In genomic region chr19:43555185-43555770, GRCh38 we compare ENCODE assay signal across 8 cellular contexts. TPM values are rescaled to one million over a fixed set of nuclear protein-coding genes. Genes with fewer than 3 reads are reported as not detected.
DNase-seq lines count a peak whose midpoint lies in the region; ATAC-seq and TF ChIP-seq lines count a peak whose summit lies in the region.

No MANE protein-coding gene starts in this region.

- POLR2A ChIA-PET in CD4-positive, alpha-beta T cell (lab: Charles Lee) = interaction anchor here (0.6 to 3.0 kb wide), 10 partner anchors 8 to 116 kb away, joined by 3 to 52 read pairs (median 4); partner anchors contain the start of genes IRGQ, PHLDB3, ZNF575 and ZNF576
- POLR2A ChIA-PET in OCI-LY7 (lab: Charles Lee) = interaction anchor here (0.6 to 1.0 kb wide), 3 partner anchors 19 to 39 kb away, joined by 3 to 4 read pairs (median 3); partner anchors contain the start of genes PINLYP and XRCC1

- TF ChIP-seq POLR2A in erythroblast (IDR thresholded peaks at IDR 0.05; ENCODE audit: low read length) (no peak), vagina (IDR thresholded peaks at IDR 0.05) (no peak)

- intact Hi-C loops in CD4-positive, alpha-beta T cell (cut with DNase I, micrococcal nuclease) = loop anchor here (1.0 to 10.0 kb wide), 4 partner anchors 20 to 230 kb away; partner anchors contain the start of genes KCNN4 (in 1 of the 2), PINLYP (in 1 of the 2) and XRCC1 (in 1 of the 2)
- intact Hi-C loops in OCI-LY7 (cut with micrococcal nuclease; ENCODE audit: unreplicated experiment) (no loop called here), vagina (cut with DNase I) (no loop called here)

- CTCF ChIA-PET in CD4-positive, alpha-beta T cell (lab: Charles Lee) = interaction anchor here (0.6 to 4.5 kb wide), 23 partner anchors 9 to 190 kb away, joined by 3 to 122 read pairs (median 4); partner anchors contain the start of genes IRGQ, PHLDB3, PINLYP and XRCC1
- CTCF ChIA-PET in OCI-LY7 (lab: Charles Lee; ENCODE audit: unreplicated experiment) = interaction anchor here (0.6 to 1.0 kb wide), 3 partner anchors 10 to 39 kb away, joined by 3 to 4 read pairs (median 3); no protein-coding TSS in a partner anchor

- H4K20me1 ChIP-seq in OCI-LY7 (ENCODE audit: insufficient read depth, low read length) = no peaks in the 10 kb centered on the region

- H3K27me3 ChIP-seq in CD4-positive, alpha-beta T cell (ENCODE audit: control insufficient read depth, insufficient read depth, low read length) = no peaks in the 10 kb centered on the region
- H3K27me3 ChIP-seq in vagina = no peaks in the 10 kb centered on the region

- H3K36me3 ChIP-seq in OCI-LY7 (ENCODE audit: insufficient read depth, low read length) (peaks cover 61% of the 10 kb centered on the region), vagina (peaks cover 0 to 36% of the 10 kb centered on the region in 2 donors)

- DNase-seq in CD4-positive, alpha-beta T cell = peak; percentile 76 to 86 (median 82)
- DNase-seq in OCI-LY7 (ENCODE audit: low spot score) (peak; percentile 68), activated T-cell treated with anti-CD3 and anti-CD28 coated beads for 1 hour (ENCODE audit: low read depth) (peak; percentile 80), erythroblast (lab: John Stamatoyannopoulos, UW) (peak; percentile 71 to 83), vagina (ENCODE audit: extremely low spot score in 2 of 2) (no peak)
- DNase-seq in natural killer cell treated with Interleukin-12 subunit alpha and Interleukin-12 subunit beta and Interleukin-15 and Interleukin-18, amount 100 ng/mL, for 72 hours (ENCODE audit: low spot score) = peak; percentile 86
- peak; percentile 73 to 77 for DNase-seq in stimulated activated naive CD8-positive, alpha-beta T cell treated with anti-CD3 and anti-CD28 coated beads, Interleukin-15, amount 100 ng/mL, for 72 hours

- H3K27ac Mint-ChIP-seq in CD4-positive, alpha-beta T cell = peak overlapping the region; percentile 15
- H3K27ac Mint-ChIP-seq in natural killer cell treated with Interleukin-12 subunit alpha and Interleukin-12 subunit beta and Interleukin-15 and Interleukin-18, amount 100 ng/mL, for 72 hours = peak overlapping the region; percentile 14 to 73
- H3K27ac Mint-ChIP-seq in stimulated activated naive CD8-positive, alpha-beta T cell treated with anti-CD3 and anti-CD28 coated beads, Interleukin-15, amount 100 ng/mL, for 72 hours = peak overlapping the region in 1 of 2 donors; percentile 84

- H3K4me2 ChIP-seq in OCI-LY7 (ENCODE audit: low read length) = no peak overlapping the region

- H3K27ac ChIP-seq in CD4-positive, alpha-beta T cell (ENCODE audit: low read depth, low read length) = no peak overlapping the region
- no peak overlapping the region for H3K27ac ChIP-seq in OCI-LY7 (ENCODE audit: low read depth, low read length, poor library complexity, severe bottlenecking)
- no peak overlapping the region for H3K27ac ChIP-seq in vagina

- no peaks in the 10 kb centered on the region for H3K79me2 ChIP-seq in OCI-LY7 (ENCODE audit: insufficient read depth, low read depth, low read length)

- peaks cover 13% of the 10 kb centered on the region for H3K4me1 Mint-ChIP-seq in CD4-positive, alpha-beta T cell (ENCODE audit: low read depth)
- peaks cover 8 to 9% of the 10 kb centered on the region in 2 donors for H3K4me1 Mint-ChIP-seq in natural killer cell treated with Interleukin-12 subunit alpha and Interleukin-12 subunit beta and Interleukin-15 and Interleukin-18, amount 100 ng/mL, for 72 hours (ENCODE audit: low read depth in 2 of 2)
- peaks cover 22% of the 10 kb centered on the region for H3K4me1 Mint-ChIP-seq in stimulated activated naive CD8-positive, alpha-beta T cell treated with anti-CD3 and anti-CD28 coated beads, Interleukin-15, amount 100 ng/mL, for 72 hours

- H3K9me3 Mint-ChIP-seq in CD4-positive, alpha-beta T cell = no peaks in the 10 kb centered on the region
- H3K9me3 Mint-ChIP-seq in natural killer cell treated with Interleukin-12 subunit alpha and Interleukin-12 subunit beta and Interleukin-15 and Interleukin-18, amount 100 ng/mL, for 72 hours = no peaks in the 10 kb centered on the region
- H3K9me3 Mint-ChIP-seq in stimulated activated naive CD8-positive, alpha-beta T cell treated with anti-CD3 and anti-CD28 coated beads, Interleukin-15, amount 100 ng/mL, for 72 hours = no peaks in the 10 kb centered on the region

- H3K9me2 ChIP-seq in OCI-LY7 (ENCODE audit: insufficient read depth, low read length) = no peaks in the 10 kb centered on the region

- H3K4me3 ChIP-seq in OCI-LY7 (ENCODE audit: low read depth, low read length, poor library complexity, severe bottlenecking) (no peak overlapping the region), vagina (no peak overlapping the region)

- H3K36me3 Mint-ChIP-seq in CD4-positive, alpha-beta T cell (ENCODE audit: low read depth) = peaks cover 76% of the 10 kb centered on the region
- H3K36me3 Mint-ChIP-seq in natural killer cell treated with Interleukin-12 subunit alpha and Interleukin-12 subunit beta and Interleukin-15 and Interleukin-18, amount 100 ng/mL, for 72 hours = peaks cover 6% of the 10 kb centered on the region

- no peaks in the 10 kb centered on the region for H3K4me1 ChIP-seq in OCI-LY7 (ENCODE audit: insufficient read depth, low read length, poor library complexity, severe bottlenecking)
- no peaks in the 10 kb centered on the region for H3K4me1 ChIP-seq in vagina

- H3K9me3 ChIP-seq in CD4-positive, alpha-beta T cell (ENCODE audit: control insufficient read depth, low read length) = no peaks in the 10 kb centered on the region
- H3K9me3 ChIP-seq in OCI-LY7 (ENCODE audit: low read length) (no peaks in the 10 kb centered on the region), vagina (no peaks in the 10 kb centered on the region)

- TF ChIP-seq CTCF in CD4-positive, alpha-beta T cell (IDR thresholded peaks at IDR 0.05) = peak; percentile 82
- TF ChIP-seq CTCF in OCI-LY7 (conservative IDR thresholded peaks at IDR 0.05; ENCODE audit: low read length) = peak; percentile 88
- TF ChIP-seq CTCF in vagina (IDR thresholded peaks at IDR 0.05) = peak in 1 of 3 experiments; percentile 23

- no TSS peak for BruUV-seq in OCI-LY7 (replicated peaks; lab: Mats Ljungman, UMichigan)

- peak; percentile 100 for ATAC-seq in CD4-positive, alpha-beta T cell (ENCODE audit: poor library complexity)
- ATAC-seq in HG02610 (IDR thresholded peaks at IDR 0.05; ENCODE audit: unreplicated experiment) = peak; percentile 57
- ATAC-seq in natural killer cell treated with Interleukin-12 subunit alpha and Interleukin-12 subunit beta and Interleukin-15 and Interleukin-18, amount 100 ng/mL, for 72 hours = peak; percentile 86
- peak; percentile 93 for ATAC-seq in stimulated activated naive CD8-positive, alpha-beta T cell treated with anti-CD3 and anti-CD28 coated beads, Interleukin-15, amount 100 ng/mL, for 72 hours

- no peaks in the 10 kb centered on the region for H3K27me3 Mint-ChIP-seq in CD4-positive, alpha-beta T cell
- H3K27me3 Mint-ChIP-seq in natural killer cell treated with Interleukin-12 subunit alpha and Interleukin-12 subunit beta and Interleukin-15 and Interleukin-18, amount 100 ng/mL, for 72 hours = no peaks in the 10 kb centered on the region
- H3K27me3 Mint-ChIP-seq in stimulated activated naive CD8-positive, alpha-beta T cell treated with anti-CD3 and anti-CD28 coated beads, Interleukin-15, amount 100 ng/mL, for 72 hours = no peaks in the 10 kb centered on the region

- peak overlapping the region; percentile 8 for H3K4me3 Mint-ChIP-seq in CD4-positive, alpha-beta T cell
- no peak overlapping the region for H3K4me3 Mint-ChIP-seq in natural killer cell treated with Interleukin-12 subunit alpha and Interleukin-12 subunit beta and Interleukin-15 and Interleukin-18, amount 100 ng/mL, for 72 hours
- no peak overlapping the region for H3K4me3 Mint-ChIP-seq in stimulated activated naive CD8-positive, alpha-beta T cell treated with anti-CD3 and anti-CD28 coated beads, Interleukin-15, amount 100 ng/mL, for 72 hours

- no peak overlapping the region for H2AFZ ChIP-seq in OCI-LY7 (ENCODE audit: low read length)

RNA-seq across cellular contexts. Expression of gene XRCC1, which starts 20.0 kb away (rescaled TPM):
- total RNA-seq in CD4-positive, alpha-beta T cell = 10 to 100 TPM; 25.1 to 26.2 TPM
- total RNA-seq in OCI-LY7 (2014; rRNA removed; shearing (Covaris generic)) = 28.7 and 35.9 TPM in 2 replicates
- total RNA-seq in OCI-LY7 (2022) (27.2 and 33.7 TPM in 2 replicates), vagina (20.9 TPM)
- total RNA-seq in natural killer cell treated with Interleukin-12 subunit alpha and Interleukin-12 subunit beta and Interleukin-15 and Interleukin-18, amount 100 ng/mL, for 72 hours = 10 to 100 TPM; 29.9 to 47.0 TPM

RNA-seq across cellular contexts. Expression of gene PINLYP, which starts 20.3 kb away (rescaled TPM):
- not detected for total RNA-seq in CD4-positive, alpha-beta T cell
- 4.9 and 11.5 TPM in 2 replicates for total RNA-seq in OCI-LY7 (2014; rRNA removed; shearing (Covaris generic))
- total RNA-seq in OCI-LY7 (2022) (0.40 and 0.81 TPM in 2 replicates), vagina (8.8 TPM)
- 1 to 10 TPM; 2.7 to 6.2 TPM for total RNA-seq in natural killer cell treated with Interleukin-12 subunit alpha and Interleukin-12 subunit beta and Interleukin-15 and Interleukin-18, amount 100 ng/mL, for 72 hours

RNA-seq across cellular contexts. Expression of gene ZNF575, which starts 22.3 kb away (rescaled TPM):
- 1 to 10 TPM; 2.6 to 2.7 TPM for total RNA-seq in CD4-positive, alpha-beta T cell
- total RNA-seq in OCI-LY7 (2014; rRNA removed; shearing (Covaris generic)) = not detected in 2 replicates
- total RNA-seq in OCI-LY7 (2022) = 2.0 and 2.7 TPM in 2 replicates
- total RNA-seq in natural killer cell treated with Interleukin-12 subunit alpha and Interleukin-12 subunit beta and Interleukin-15 and Interleukin-18, amount 100 ng/mL, for 72 hours = 1 to 10 TPM; 1.4 to 1.9 TPM
- total RNA-seq in vagina = 2.9 TPM

RNA-seq across cellular contexts. Expression of gene ETHE1, which starts 28.3 kb away (rescaled TPM):
- total RNA-seq in CD4-positive, alpha-beta T cell = 10 to 100 TPM; 20.2 to 21.7 TPM
- 1.7 and 5.7 TPM in 2 replicates for total RNA-seq in OCI-LY7 (2014; rRNA removed; shearing (Covaris generic))
- total RNA-seq in OCI-LY7 (2022) (6.2 and 6.4 TPM in 2 replicates), vagina (74.4 TPM)
- 10 to 100 TPM; 41.7 to 70.4 TPM for total RNA-seq in natural killer cell treated with Interleukin-12 subunit alpha and Interleukin-12 subunit beta and Interleukin-15 and Interleukin-18, amount 100 ng/mL, for 72 hours

RNA-seq across cellular contexts. Expression of gene IRGQ, which starts 40.7 kb away (rescaled TPM):
- total RNA-seq in CD4-positive, alpha-beta T cell = 10 to 100 TPM; 28.9 to 29.8 TPM
- 6.4 and 23.0 TPM in 2 replicates for total RNA-seq in OCI-LY7 (2014; rRNA removed; shearing (Covaris generic))
- total RNA-seq in OCI-LY7 (2022) = 15.1 and 15.3 TPM in 2 replicates
- total RNA-seq in natural killer cell treated with Interleukin-12 subunit alpha and Interleukin-12 subunit beta and Interleukin-15 and Interleukin-18, amount 100 ng/mL, for 72 hours = 10 to 100 TPM; 36.8 to 42.6 TPM
- total RNA-seq in vagina = 11.0 TPM

Comparison
In these comparisons a context has a peak if more than half of its experiments do, and no peak if none do; other contexts are left out.
1. DNase-seq: peak in CD4-positive, alpha-beta T cell (10 of 10), OCI-LY7 (single experiment), activated T-cell treated with anti-CD3 and anti-CD28 coated beads for 1 hour (single experiment), erythroblast (2 of 2), natural killer cell treated with Interleukin-12 subunit alpha and Interleukin-12 subunit beta and Interleukin-15 and Interleukin-18, amount 100 ng/mL, for 72 hours (single experiment) and stimulated activated naive CD8-positive, alpha-beta T cell treated with anti-CD3 and anti-CD28 coated beads, Interleukin-15, amount 100 ng/mL, for 72 hours (2 of 2); none in vagina (0 of 2).
2. intact Hi-C loops: an anchor here in CD4-positive, alpha-beta T cell (1.0 to 10.0 kb wide); none called in OCI-LY7 and vagina.
3. Peak in every context shown above with its lines, with median percentiles within 50 percentile points of each other: ATAC-seq.